Comparison of ENCODE assay signal across 18 cellular contexts in the genomic region with DNA sequence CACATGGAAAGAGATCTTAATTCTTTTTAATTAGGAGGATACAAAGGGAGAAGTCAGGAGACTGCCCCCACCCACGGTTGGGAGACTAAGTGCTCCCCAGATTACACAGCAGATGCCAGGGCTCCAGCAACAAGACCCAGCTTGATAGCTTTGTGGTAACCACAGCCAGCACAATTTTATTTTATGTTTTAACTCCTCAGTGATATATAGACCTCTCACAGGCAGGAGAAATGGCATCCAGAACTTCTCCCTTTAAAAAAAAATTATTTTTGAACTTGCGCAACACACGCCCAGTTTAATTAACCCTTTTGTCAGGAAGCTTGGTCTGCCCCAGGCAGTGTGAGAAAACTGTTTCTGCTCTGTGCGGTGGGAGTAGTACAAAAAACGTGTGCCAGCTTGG.
DNase-seq lines count a peak whose midpoint lies in the region; ATAC-seq, FAIRE-seq and TF ChIP-seq lines count a peak whose summit lies in the region.
"Had no signal": no experiment of that assay in that cellular context is flagged by ENCODE, and none has a peak within 500 bp of the region (broad histone marks: within the 10 kb centered on the region; RNA-seq: fewer than 3 reads in every experiment).

No MANE protein-coding gene starts in this region.

- no peak for TF ChIP-seq CTCF in K562 (IDR thresholded peaks at IDR 0.05 in 2 of 3, conservative IDR thresholded peaks at IDR 0.05 in 1 of 3; ENCODE audit: insufficient read depth in 2 of 3, low read depth in 1 of 3, low read length in 3 of 3)
- no peak for TF ChIP-seq CTCF in PC-3 (conservative IDR thresholded peaks at IDR 0.05; ENCODE audit: low read depth, low read length)

- no peak for TF ChIP-seq EP300 in K562 (IDR thresholded peaks at IDR 0.05; ENCODE audit: low read length)

- no peaks in the 10 kb centered on the region for H3K36me3 ChIP-seq in KOPT-K1 (ENCODE audit: insufficient read depth, low read length)
- no peaks in the 10 kb centered on the region for H3K36me3 ChIP-seq in K562 (ENCODE audit: control insufficient read depth, insufficient read depth, low read length)
- no peaks in the 10 kb centered on the region for H3K36me3 ChIP-seq in PC-3 (ENCODE audit: low read depth, low read length)
- H3K36me3 ChIP-seq: cardiac muscle cell had no signal

- H3K4me1 ChIP-seq in K562 (replicated peaks in 1 of 2; ENCODE audit: control insufficient read depth in 2 of 2, insufficient read depth in 2 of 2, low read length in 2 of 2) (peaks cover 24 to 40% of the 10 kb centered on the region in 2 experiments), PC-3 (ENCODE audit: insufficient read depth, low read length) (peaks cover 15% of the 10 kb centered on the region)

- peaks cover 32 to 73% (median 66%) of the 10 kb centered on the region in 4 donors for H3K4me1 Mint-ChIP-seq in naive thymus-derived CD8-positive, alpha-beta T cell

- no peaks in the 10 kb centered on the region; the same call in 2 of the 3 replicates for H3K79me2 ChIP-seq in K562 (ENCODE audit: control insufficient read depth, insufficient read depth, low read length)
- H3K79me2 ChIP-seq in PC-3 (ENCODE audit: low read length) = no peaks in the 10 kb centered on the region

- no peaks in the 10 kb centered on the region for H3K9me2 ChIP-seq in PC-3 (replicated peaks; ENCODE audit: low read length)

- intact Hi-C loops in K562 (cut with micrococcal nuclease) = loop anchor here (10.0 kb wide), 1 partner anchor 271 kb away; no protein-coding TSS in a partner anchor
- intact Hi-C loops in PC-3 (cut with micrococcal nuclease) = no loop called here

- no peak for FAIRE-seq in K562 (lab: Jason Lieb, UNC)

- H3K9me1 ChIP-seq in K562 (ENCODE audit: control insufficient read depth, insufficient read depth, low read length) = peaks cover 2% of the 10 kb centered on the region

- no peaks in the 10 kb centered on the region for H3F3A ChIP-seq in PC-3 (ENCODE audit: low read length, unreplicated experiment)

- H4K20me1 ChIP-seq in K562 (replicated peaks; ENCODE audit: control insufficient read depth, insufficient read depth, low read length) (no peaks in the 10 kb centered on the region), PC-3 (ENCODE audit: low read length) (no peaks in the 10 kb centered on the region)

- ATAC-seq in K562 (no peak), PC-3 (no peak), HG03565 (IDR thresholded peaks at IDR 0.05; ENCODE audit: unreplicated experiment) (no peak), HG03280 (IDR thresholded peaks at IDR 0.05; ENCODE audit: unreplicated experiment) (no peak)
- no peak for ATAC-seq in naive thymus-derived CD8-positive, alpha-beta T cell
- ATAC-seq: stimulated activated naive B cell treated with anti-CD40 and anti-IgM and Interleukin-4, amounts not matched to agents 10 μg/mL and 1 μg/mL and 100 μg/mL, for 72 hours had no signal

- H3K4me3 Mint-ChIP-seq in naive thymus-derived CD8-positive, alpha-beta T cell = peak overlapping the region in 3 of 10 donors; percentile 1 to 50 (median 4)
- H3K4me3 Mint-ChIP-seq: stimulated activated naive B cell treated with anti-CD40 and anti-IgM and Interleukin-4, amounts not matched to agents 10 μg/mL and 1 μg/mL and 100 μg/mL, for 72 hours had no signal

- no peak overlapping the region for H3K4me2 ChIP-seq in K562 (ENCODE audit: insufficient read depth, low read length)
- no peak overlapping the region for H3K4me2 ChIP-seq in PC-3 (ENCODE audit: low read length)
- H3K4me2 ChIP-seq: PC-9 had no signal

- DNase-seq in CD1c-positive myeloid dendritic cell (ENCODE audit: extremely low spot score) = peak; percentile 42
- no peak for DNase-seq in K562 (ENCODE audit: extremely low read depth in 1 of 4, low spot score in 3 of 4)
- no peak for DNase-seq in naive thymus-derived CD8-positive, alpha-beta T cell
- no peak for DNase-seq in PC-3
- no peak for DNase-seq in activated CD4-positive, alpha-beta T cell treated with anti-CD3 and anti-CD28 coated beads for 48 hours
- DNase-seq: activated CD4-positive, alpha-beta T cell treated with anti-CD3 and anti-CD28 coated beads for 4 hours; activated effector memory CD4-positive, alpha-beta T cell treated with anti-CD3 and anti-CD28 coated beads, Interleukin-2, amount 50 U/mL, for 16 hours; C1 segment of cervical spinal cord; hypothalamus; NCI-H2081; stimulated activated CD4-positive, alpha-beta T cell treated with anti-CD3 and anti-CD28 coated beads, Interleukin-4, amount 100 ng/mL, for 1 hour; stimulated activated naive B cell treated with anti-CD40 and anti-IgM and Interleukin-4, amounts not matched to agents 10 μg/mL and 1 μg/mL and 100 μg/mL, for 72 hours had no signal

- H3K36me3 Mint-ChIP-seq in naive thymus-derived CD8-positive, alpha-beta T cell = no peaks in the 10 kb centered on the region
- H3K36me3 Mint-ChIP-seq: stimulated activated naive B cell treated with anti-CD40 and anti-IgM and Interleukin-4, amounts not matched to agents 10 μg/mL and 1 μg/mL and 100 μg/mL, for 72 hours had no signal

- no peak overlapping the region for H2AFZ ChIP-seq in K562 (ENCODE audit: low read depth, low read length)
- H2AFZ ChIP-seq in PC-3 (ENCODE audit: low read length) = no peak overlapping the region
- H2AFZ ChIP-seq: PC-9 had no signal

- no peak for TF ChIP-seq RAD21 in K562 (CRISPR knock-in tag; conservative IDR thresholded peaks at IDR 0.05 in 1 of 2, IDR thresholded peaks at IDR 0.05 in 1 of 2)

- no peaks in the 10 kb centered on the region for H3K9me3 ChIP-seq in KOPT-K1 (ENCODE audit: insufficient read depth, low read length, poor library complexity, severe bottlenecking)
- H3K9me3 ChIP-seq in K562 (replicated peaks; ENCODE audit: control insufficient read depth, insufficient read depth, low read depth, low read length) = no peaks in the 10 kb centered on the region
- no peaks in the 10 kb centered on the region for H3K9me3 ChIP-seq in PC-3 (ENCODE audit: low read length)

- 55% methylated on average over 5 of the region's 5 CpGs for WGBS in K562 (ENCODE audit: insufficient coverage, low coverage, missing lambda C conversion rate)

- H3K27me3 ChIP-seq in K562 (ENCODE audit: control insufficient read depth in 2 of 2, insufficient read depth in 2 of 2, low read length in 2 of 2) (no peaks in the 10 kb centered on the region), PC-3 (ENCODE audit: low read length) (no peaks in the 10 kb centered on the region)
- H3K27me3 ChIP-seq: cardiac muscle cell had no signal

- BruUV-seq in K562 (replicated peaks; lab: Mats Ljungman, UMichigan) (no TSS peak), PC-3 (replicated peaks; lab: Mats Ljungman, UMichigan) (no TSS peak)

- TF ChIP-seq POLR2A in K562 (conservative IDR thresholded peaks at IDR 0.05) = no peak

- H3K9ac ChIP-seq in K562 (ENCODE audit: insufficient read depth in 1 of 2, low read depth in 2 of 2, low read length in 2 of 2) = no peak overlapping the region
- no peak overlapping the region for H3K9ac ChIP-seq in PC-3 (ENCODE audit: low read length)

- H3K9me3 Mint-ChIP-seq in naive thymus-derived CD8-positive, alpha-beta T cell = no peaks in the 10 kb centered on the region
- H3K9me3 Mint-ChIP-seq: stimulated activated naive B cell treated with anti-CD40 and anti-IgM and Interleukin-4, amounts not matched to agents 10 μg/mL and 1 μg/mL and 100 μg/mL, for 72 hours had no signal

- CTCF ChIA-PET in K562 (lab: Yijun Ruan, JAX; ENCODE audit: low intra/inter-chr PET ratio) (no interaction called here), PC-3 (lab: Charles Lee) (no interaction called here)

- H3K27ac ChIP-seq in KOPT-K1 (ENCODE audit: low read depth, low read length, poor library complexity, severe bottlenecking) = peak overlapping the region; percentile 47
- H3K27ac ChIP-seq in K562 (ENCODE audit: extremely low read depth, low read depth, low read length) = no peak overlapping the region
- no peak overlapping the region for H3K27ac ChIP-seq in PC-3 (ENCODE audit: low read length)
- H3K27ac ChIP-seq: cardiac muscle cell, PC-9 had no signal

- no peaks in the 10 kb centered on the region for H3K27me3 Mint-ChIP-seq in naive thymus-derived CD8-positive, alpha-beta T cell
- H3K27me3 Mint-ChIP-seq: stimulated activated naive B cell treated with anti-CD40 and anti-IgM and Interleukin-4, amounts not matched to agents 10 μg/mL and 1 μg/mL and 100 μg/mL, for 72 hours had no signal

- in situ Hi-C loops in K562 (cut with MboI) = loop anchor here (5.0 to 25.0 kb wide), 2 partner anchors 78 to 173 kb away; a partner anchor contains a TSS

- H3K27ac Mint-ChIP-seq in naive thymus-derived CD8-positive, alpha-beta T cell = peak overlapping the region; percentile 42 to 88 (median 78)
- H3K27ac Mint-ChIP-seq: stimulated activated naive B cell treated with anti-CD40 and anti-IgM and Interleukin-4, amounts not matched to agents 10 μg/mL and 1 μg/mL and 100 μg/mL, for 72 hours had no signal

- POLR2A ChIA-PET in K562 (lab: Yijun Ruan, JAX) (no interaction called here), PC-3 (lab: Charles Lee; ENCODE audit: unreplicated experiment) (no interaction called here)
- POLR2A ChIA-PET in naive thymus-derived CD8-positive, alpha-beta T cell (lab: Charles Lee) = interaction anchor here (0.7 to 4.9 kb wide), 5 partner anchors 7 to 289 kb away, joined by 3 to 110 read pairs (median 10); a partner anchor contains a TSS

- H3K4me3 ChIP-seq in K562 (no peak overlapping the region), PC-3 (ENCODE audit: low read length) (no peak overlapping the region)
- H3K4me3 ChIP-seq: cardiac muscle cell, lung, PC-9 had no signal

TF ChIP-seq in K562, 482 proteins besides CTCF, POLR2A, EP300 and RAD21:
- peak; percentile 78 for TF ChIP-seq CEBPG (CRISPR knock-in tag; IDR thresholded peaks at IDR 0.05)
- TF ChIP-seq CEBPG (tag; conservative IDR thresholded peaks at IDR 0.05 in 1 of 2, IDR thresholded peaks at IDR 0.05 in 1 of 2) = peak; percentile 69 to 87
- TF ChIP-seq HDGF (IDR thresholded peaks at IDR 0.05) = no peak
- TF ChIP-seq CEBPB (tag; IDR thresholded peaks at IDR 0.05) = peak; percentile 95
- TF ChIP-seq NEUROD1 (IDR thresholded peaks at IDR 0.05; ENCODE audit: borderline replicate concordance, low read depth, low read length, partially characterized antibody) = no peak
